Comparison of ENCODE assay signal across 6 cellular contexts in the genomic region with DNA sequence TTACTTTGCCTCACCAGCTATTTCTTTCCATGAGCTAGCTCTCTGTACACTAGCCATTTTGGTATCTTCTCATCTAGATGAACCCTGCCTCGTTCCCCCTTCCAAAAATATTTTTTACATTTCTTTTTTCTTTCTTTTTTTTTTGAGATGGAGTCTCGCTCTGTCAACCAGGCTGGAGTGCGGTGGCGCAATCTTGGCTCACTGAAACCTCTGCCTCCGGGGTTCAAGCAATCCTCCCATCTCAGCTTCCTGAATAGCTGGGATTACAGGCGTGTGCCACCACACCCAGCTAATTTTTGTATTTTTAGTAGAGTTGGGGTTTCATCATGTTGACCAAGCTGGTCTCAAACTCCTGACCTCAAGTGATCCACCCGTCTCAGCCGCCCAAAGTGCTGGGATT. TPM values are rescaled to one million over a fixed set of nuclear protein-coding genes. Genes with fewer than 3 reads are reported as not detected.
"Had no signal": no experiment of that assay in that cellular context is flagged by ENCODE, and none has a peak within 500 bp of the region (broad histone marks: within the 10 kb centered on the region; RNA-seq: fewer than 3 reads in every experiment).

No MANE protein-coding gene starts in this region.

RNA-seq across cellular contexts. Expression of a gene that starts 30.2 kb away (rescaled TPM):
- total RNA-seq: osteocyte, spleen had no signal
- polyA plus RNA-seq: heart right ventricle; immature natural killer cell; naive thymus-derived CD4-positive, alpha-beta T cell; spleen had no signal

RNA-seq across cellular contexts. Expression of a gene that starts 57.3 kb away (rescaled TPM):
- total RNA-seq: naive thymus-derived CD4-positive, alpha-beta T cell had no signal
- polyA plus RNA-seq: mammary epithelial cell had no signal
